Comparison of ENCODE assay signal across 8 cellular contexts in genomic region chr20:13819885-13820645, GRCh38. TPM values are rescaled to one million over a fixed set of nuclear protein-coding genes. Genes with fewer than 3 reads are reported as not detected.
DNase-seq lines count a peak whose midpoint lies in the region; ATAC-seq and TF ChIP-seq lines count a peak whose summit lies in the region.

No MANE protein-coding gene starts in this region.

- H4K5ac ChIP-seq in mesendoderm (ENCODE audit: low read length) = no peak overlapping the region

- H3K18ac ChIP-seq in mesendoderm (ENCODE audit: low read length) = no peak overlapping the region

- H2AK5ac ChIP-seq in mesendoderm (ENCODE audit: low read length) = no peak overlapping the region

- no peaks in the 10 kb centered on the region for H3K4me1 Mint-ChIP-seq in T-helper 2 cell treated with Interferon-gamma antibody and Interleukin-4, amounts not matched to agents 5 μg/mL and 100 μg/mL, for 36 hours (ENCODE audit: low read depth)

- no peaks in the 10 kb centered on the region for H3K79me2 ChIP-seq in mesendoderm (ENCODE audit: control insufficient read depth, insufficient read depth, low read length)

- H2BK15ac ChIP-seq in mesendoderm (replicated peaks; ENCODE audit: low read depth) = no peak overlapping the region

- in situ Hi-C loops in GM13977 (cut with MboI; ENCODE audit: low pct_unique_long_range_greater_than_20kb, low sequenced_read_pairs, unreplicated experiment) = loop anchor here (25.0 kb wide), 1 partner anchor 242 kb away; no protein-coding TSS in a partner anchor

- H3K4me3 ChIP-seq in mesendoderm (ENCODE audit: low read length) = no peak overlapping the region

- DNase-seq in AG09319 (ENCODE audit: extremely low read depth, low read depth) (no peak), GM13977 (ENCODE audit: low spot score) (peak; percentile 65), MV-4-11 (lab: John Stamatoyannopoulos, UW) (peak; percentile 30), SIG-M5 treated with dmso at 0.1 percent for 504 hours (lab: John Stamatoyannopoulos, UW; ENCODE audit: unreplicated experiment) (peak; percentile 67), dermis microvascular lymphatic vessel endothelial cell (ENCODE audit: low read depth in 2 of 2) (peak; percentile 43 to 58), mesendoderm (peak; percentile 68)
- no peak for DNase-seq in T-helper 2 cell treated with Interferon-gamma antibody and Interleukin-4, amounts not matched to agents 5 μg/mL and 100 μg/mL, for 36 hours (ENCODE audit: low spot score)

- no peaks in the 10 kb centered on the region for H3K9me3 Mint-ChIP-seq in T-helper 2 cell treated with Interferon-gamma antibody and Interleukin-4, amounts not matched to agents 5 μg/mL and 100 μg/mL, for 36 hours

- no peak overlapping the region for H3K4me3 Mint-ChIP-seq in T-helper 2 cell treated with Interferon-gamma antibody and Interleukin-4, amounts not matched to agents 5 μg/mL and 100 μg/mL, for 36 hours

- H3K9ac ChIP-seq in mesendoderm (ENCODE audit: low read length) = no peak overlapping the region

- H3K79me1 ChIP-seq in mesendoderm (ENCODE audit: low read length) = no peaks in the 10 kb centered on the region

- no peaks in the 10 kb centered on the region for H3K4me1 ChIP-seq in mesendoderm (ENCODE audit: control insufficient read depth, low read depth, low read length)

- H3K23ac ChIP-seq in mesendoderm (ENCODE audit: low read length) = no peak overlapping the region

- no peak overlapping the region for H3K27ac ChIP-seq in mesendoderm (ENCODE audit: low read depth, low read length)

- no peak overlapping the region for H3K27ac Mint-ChIP-seq in T-helper 2 cell treated with Interferon-gamma antibody and Interleukin-4, amounts not matched to agents 5 μg/mL and 100 μg/mL, for 36 hours

- TF ChIP-seq CTCF in AG09319 (IDR thresholded peaks at IDR 0.05; ENCODE audit: low read depth, low read length) (peak; percentile 42), GM13977 (IDR thresholded peaks at IDR 0.05; ENCODE audit: extremely low read depth, insufficient read depth, missing control alignments) (peak; percentile 47)

- no peaks in the 10 kb centered on the region for H3K27me3 ChIP-seq in mesendoderm (ENCODE audit: insufficient read depth, low read length, poor library complexity)

- no peak overlapping the region for H3K4ac ChIP-seq in mesendoderm (ENCODE audit: low read depth, low read length)

- H3K36me3 ChIP-seq in mesendoderm (ENCODE audit: control insufficient read depth, insufficient read depth, low read length) = peaks cover 2% of the 10 kb centered on the region

- peaks cover 18% of the 10 kb centered on the region for H3K36me3 Mint-ChIP-seq in T-helper 2 cell treated with Interferon-gamma antibody and Interleukin-4, amounts not matched to agents 5 μg/mL and 100 μg/mL, for 36 hours (ENCODE audit: low read depth)

- no peak overlapping the region for H3K56ac ChIP-seq in mesendoderm (ENCODE audit: low read length)

- H4K8ac ChIP-seq in mesendoderm (ENCODE audit: low read depth, low read length) = no peak overlapping the region

- H2BK5ac ChIP-seq in mesendoderm (ENCODE audit: low read length) = no peak overlapping the region

- WGBS in mesendoderm (ENCODE audit: extremely low coverage, insufficient coverage, low lambda C conversion rate) = no CpG with 5 or more reads among the region's 5 CpGs

- H2BK120ac ChIP-seq in mesendoderm (ENCODE audit: low read depth, low read length) = no peak overlapping the region

- peak; percentile 80 for ATAC-seq in HG02642 (IDR thresholded peaks at IDR 0.05; ENCODE audit: poor library complexity, unreplicated experiment)

- H3K27me3 Mint-ChIP-seq in T-helper 2 cell treated with Interferon-gamma antibody and Interleukin-4, amounts not matched to agents 5 μg/mL and 100 μg/mL, for 36 hours (ENCODE audit: low read depth) = no peaks in the 10 kb centered on the region

- H3K4me2 ChIP-seq in mesendoderm (ENCODE audit: low read length) = no peak overlapping the region

RNA-seq across cellular contexts. Expression of gene NDUFAF5, which starts 35.2 kb away (rescaled TPM):
- total RNA-seq in dermis microvascular lymphatic vessel endothelial cell = 8.6 and 9.1 TPM in 2 replicates
- 23.3 TPM for polyA plus RNA-seq in mesendoderm (2013, experiment 1 of 2)
- 23.6 TPM for polyA plus RNA-seq in mesendoderm (2013, experiment 2 of 2)

RNA-seq across cellular contexts. Expression of gene ESF1, which starts 35.3 kb away (rescaled TPM):
- 4.5 and 5.9 TPM in 2 replicates for total RNA-seq in dermis microvascular lymphatic vessel endothelial cell
- 56.8 TPM for polyA plus RNA-seq in mesendoderm (2013, experiment 1 of 2)
- polyA plus RNA-seq in mesendoderm (2013, experiment 2 of 2) = 57.3 TPM

Comparison
In these comparisons a context has a peak if more than half of its experiments do, and no peak if none do; other contexts are left out.
1. DNase-seq: peak in GM13977 (single experiment), MV-4-11 (single experiment), SIG-M5 treated with dmso at 0.1 percent for 504 hours (single experiment), dermis microvascular lymphatic vessel endothelial cell (2 of 2) and mesendoderm (single experiment); none in AG09319 (single experiment) and T-helper 2 cell treated with Interferon-gamma antibody and Interleukin-4, amounts not matched to agents 5 μg/mL and 100 μg/mL, for 36 hours (single experiment).